In the genomic region with DNA sequence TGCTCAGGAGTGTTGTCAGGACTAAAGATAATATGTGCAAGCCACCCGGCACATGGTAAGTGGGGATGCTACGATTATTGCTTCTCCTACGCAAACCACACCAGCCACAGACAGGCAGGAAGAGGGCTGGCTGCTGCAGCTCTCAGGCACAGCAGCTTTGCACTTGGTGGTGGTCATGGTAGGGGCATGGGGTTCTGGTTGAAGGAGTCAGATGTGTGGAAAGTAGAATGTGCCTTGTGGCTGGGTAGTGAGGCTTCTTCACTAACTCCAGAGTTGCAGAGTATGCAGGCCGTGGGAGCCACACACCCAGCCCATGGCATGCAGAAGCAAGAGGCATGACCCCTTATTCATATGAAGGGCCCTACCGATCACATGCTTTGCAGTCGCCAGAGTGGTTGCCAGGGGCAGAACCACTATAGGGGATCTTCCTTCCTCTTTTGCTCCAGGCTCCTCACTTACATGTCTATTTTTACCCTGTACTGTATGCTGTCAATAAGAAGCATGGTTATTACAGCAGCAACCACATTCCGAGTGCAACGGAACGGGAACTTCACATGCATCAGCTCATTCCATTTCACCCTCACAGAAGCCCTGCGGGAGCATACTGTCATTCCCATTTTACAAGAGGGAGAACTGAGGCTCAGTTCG, we compare ENCODE assay signal across 8 cellular contexts. TPM values are rescaled to one million over a fixed set of nuclear protein-coding genes. Genes with fewer than 3 reads are reported as not detected.
DNase-seq lines count a peak whose midpoint lies in the region; ATAC-seq and TF ChIP-seq lines count a peak whose summit lies in the region.

No MANE protein-coding gene starts in this region.

- POLR2A ChIA-PET in CD4-positive, alpha-beta memory T cell (lab: Charles Lee; ENCODE audit: partially characterized antibody): interaction anchor here (0.7 to 4.6 kb wide), 21 partner anchors 11 to 697 kb away, joined by 3 to 34 read pairs (median 4); a partner anchor contains a TSS

- no peaks in the 10 kb centered on the region for H3K9me3 Mint-ChIP-seq in CD4-positive, alpha-beta memory T cell
- no peaks in the 10 kb centered on the region for H3K9me3 Mint-ChIP-seq in natural killer cell

- no peaks in the 10 kb centered on the region for H3K9me3 ChIP-seq in CD4-positive, alpha-beta memory T cell (ENCODE audit: control insufficient read depth in 1 of 2, low read length in 2 of 2)
- no peaks in the 10 kb centered on the region for H3K9me3 ChIP-seq in upper lobe of right lung

- no peaks in the 10 kb centered on the region for H3K27me3 ChIP-seq in CD4-positive, alpha-beta memory T cell (ENCODE audit: insufficient read depth, low read length)
- H3K27me3 ChIP-seq in upper lobe of right lung: no peaks in the 10 kb centered on the region

- TF ChIP-seq CTCF in natural killer cell (IDR thresholded peaks at IDR 0.05) (no peak), upper lobe of right lung (IDR thresholded peaks at IDR 0.05) (no peak)

- peak overlapping the region in 1 of 2 donors; percentile 32 for H3K4me3 ChIP-seq in CD4-positive, alpha-beta memory T cell (ENCODE audit: low read length in 2 of 2)
- no peak overlapping the region for H3K4me3 ChIP-seq in upper lobe of right lung

- ATAC-seq in natural killer cell (peak; percentile 61 to 83 (median 79)), upper lobe of right lung (peak; percentile 71), HG03457 (IDR thresholded peaks at IDR 0.05; ENCODE audit: unreplicated experiment) (no peak)

- H3K36me3 Mint-ChIP-seq in CD4-positive, alpha-beta memory T cell: no peaks in the 10 kb centered on the region
- H3K36me3 Mint-ChIP-seq in natural killer cell: no peaks in the 10 kb centered on the region

- peak; percentile 77 to 87 (median 81) for DNase-seq in CD4-positive, alpha-beta memory T cell
- DNase-seq in Kasumi-1 (lab: John Stamatoyannopoulos, UW): peak; percentile 100
- peak; percentile 66 for DNase-seq in activated CD8-positive, alpha-beta memory T cell treated with anti-CD3 and anti-CD28 coated beads, Interleukin-2, amount 50 U/mL, for 1 hour (ENCODE audit: extremely low read depth)
- peak; percentile 73 for DNase-seq in natural killer cell
- DNase-seq in upper lobe of right lung: peak; percentile 66
- DNase-seq in NCI-H2081 treated with DMSO at 0.1 percent for 48 hours (lab: John Stamatoyannopoulos, UW): no peak
- no peak for DNase-seq in LoVo (ENCODE audit: low spot score)

- intact Hi-C loops in CD4-positive, alpha-beta memory T cell (cut with micrococcal nuclease): loop anchor here (2.0 to 5.0 kb wide), 2 partner anchors 32 to 174 kb away; no protein-coding TSS in a partner anchor
- intact Hi-C loops in natural killer cell (cut with micrococcal nuclease): loop anchor here (1.0 to 10.0 kb wide), 5 partner anchors 60 to 698 kb away; a partner anchor contains a TSS
- intact Hi-C loops in upper lobe of right lung (cut with DNase I): loop anchor here (10.0 kb wide), 1 partner anchor 138 kb away; no protein-coding TSS in a partner anchor

- peaks cover 50 to 72% (median 60%) of the 10 kb centered on the region in 4 donors for H3K4me1 Mint-ChIP-seq in CD4-positive, alpha-beta memory T cell
- peaks cover 66 to 67% of the 10 kb centered on the region in 2 donors for H3K4me1 Mint-ChIP-seq in natural killer cell

- peak overlapping the region; percentile 53 for H3K27ac ChIP-seq in CD4-positive, alpha-beta memory T cell (ENCODE audit: low read depth, low read length)
- H3K27ac ChIP-seq in upper lobe of right lung: no peak overlapping the region

- CTCF ChIA-PET in CD4-positive, alpha-beta memory T cell (lab: Charles Lee; ENCODE audit: partially characterized antibody): interaction anchor here (0.8 to 5.2 kb wide), 24 partner anchors 11 to 201 kb away, joined by 3 to 52 read pairs (median 6); a partner anchor contains a TSS

- peak overlapping the region in 7 of 8 donors; percentile 56 to 79 (median 68) for H3K4me3 Mint-ChIP-seq in CD4-positive, alpha-beta memory T cell
- H3K4me3 Mint-ChIP-seq in natural killer cell: peak overlapping the region; percentile 78

- H3K27me3 Mint-ChIP-seq in CD4-positive, alpha-beta memory T cell: no peaks in the 10 kb centered on the region
- no peaks in the 10 kb centered on the region for H3K27me3 Mint-ChIP-seq in natural killer cell (ENCODE audit: low read depth in 2 of 2)

- no peaks in the 10 kb centered on the region for H3K36me3 ChIP-seq in CD4-positive, alpha-beta memory T cell (ENCODE audit: insufficient read depth, low read length)
- H3K36me3 ChIP-seq in upper lobe of right lung: no peaks in the 10 kb centered on the region

- peak overlapping the region; percentile 71 to 94 (median 87) for H3K27ac Mint-ChIP-seq in CD4-positive, alpha-beta memory T cell
- H3K27ac Mint-ChIP-seq in natural killer cell: peak overlapping the region; percentile 77 to 80

- H3K4me1 ChIP-seq in CD4-positive, alpha-beta memory T cell (ENCODE audit: insufficient read depth, low read length): peaks cover 71% of the 10 kb centered on the region
- peaks cover 27% of the 10 kb centered on the region for H3K4me1 ChIP-seq in upper lobe of right lung

RNA-seq across cellular contexts. Expression of a gene that starts 59.2 kb away (rescaled TPM):
- total RNA-seq in CD4-positive, alpha-beta memory T cell: 100 to 1,000 TPM; 172 to 186 TPM
- 10 to 100 TPM; 17.2 to 33.7 TPM for polyA plus RNA-seq in CD4-positive, alpha-beta memory T cell
- total RNA-seq in natural killer cell: 100 to 1,000 TPM; 219 to 259 (median 258) TPM
- 98.5 TPM for total RNA-seq in upper lobe of right lung

Comparison
In these comparisons a context has a peak if more than half of its experiments do, and no peak if none do; other contexts are left out.
1. DNase-seq: peak in CD4-positive, alpha-beta memory T cell (5 of 5), Kasumi-1 (2 of 2), activated CD8-positive, alpha-beta memory T cell treated with anti-CD3 and anti-CD28 coated beads, Interleukin-2, amount 50 U/mL, for 1 hour (single experiment), natural killer cell (single experiment) and upper lobe of right lung (single experiment); none in NCI-H2081 treated with DMSO at 0.1 percent for 48 hours (single experiment) and LoVo (single experiment).